Comparison of ENCODE assay signal across 16 cellular contexts in the genomic region with DNA sequence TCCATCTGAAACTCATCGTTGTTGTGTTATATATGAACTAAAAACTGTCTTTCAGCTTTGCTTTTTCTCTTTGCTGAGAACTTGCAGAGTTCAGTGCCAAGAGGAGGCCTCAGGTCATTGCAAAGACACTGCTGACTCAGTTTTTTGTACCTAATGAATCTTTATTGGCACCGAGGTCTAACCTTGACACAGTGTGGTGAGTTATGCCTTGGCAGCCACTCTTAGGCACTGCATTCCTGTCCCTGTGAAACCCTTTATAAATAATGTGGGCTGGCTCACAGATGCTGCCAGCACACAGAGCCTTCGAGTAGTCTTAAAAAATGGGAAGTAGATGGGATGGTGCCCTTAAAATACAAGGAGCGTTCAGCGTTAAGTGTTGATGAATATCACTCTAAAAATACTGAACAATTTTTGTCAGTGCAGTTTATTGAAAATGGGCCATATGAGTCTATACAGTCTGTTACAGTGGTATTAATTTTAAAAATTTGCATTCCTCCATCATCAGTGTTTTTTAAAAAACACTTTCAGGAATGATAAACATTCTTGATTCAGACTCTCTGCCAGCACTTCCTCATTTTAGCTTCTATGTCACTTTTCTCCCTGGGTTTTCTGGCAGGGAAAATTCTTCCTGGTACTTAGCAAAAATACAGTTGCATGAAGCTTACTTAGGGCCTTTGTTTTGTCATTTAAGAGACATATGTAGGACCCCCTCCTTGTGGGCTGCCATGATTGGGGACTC.
A peak's percentile ranks its signal among the peaks of the same experiment; 100 is the strongest.
DNase-seq lines count a peak whose midpoint lies in the region; ATAC-seq and TF ChIP-seq lines count a peak whose summit lies in the region.
"Had no signal": no experiment of that assay in that cellular context is flagged by ENCODE, and none has a peak within 500 bp of the region (broad histone marks: within the 10 kb centered on the region; RNA-seq: fewer than 3 reads in every experiment).

No MANE protein-coding gene starts in this region.

- no peaks in the 10 kb centered on the region for H3K27me3 ChIP-seq in esophagus (ENCODE audit: control insufficient read depth in 1 of 2, insufficient read depth in 2 of 2, low read length in 2 of 2)
- H3K27me3 ChIP-seq in lower lobe of right lung (ENCODE audit: low read depth) = no peaks in the 10 kb centered on the region
- H3K27me3 ChIP-seq: upper lobe of left lung had no signal

- H3K4me3 ChIP-seq in LNCaP clone FGC (ENCODE audit: low read depth, low read length) = no peak overlapping the region
- H3K4me3 ChIP-seq in esophagus (ENCODE audit: low read depth in 1 of 2, low read length in 2 of 2) = no peak overlapping the region
- H3K4me3 ChIP-seq in lower lobe of right lung = no peak overlapping the region
- H3K4me3 ChIP-seq: SK-N-MC, upper lobe of left lung had no signal

- TF ChIP-seq CTCF in LNCaP clone FGC (IDR thresholded peaks at IDR 0.05; ENCODE audit: control insufficient read depth, extremely low read depth, insufficient read depth) (no peak), lower lobe of right lung (IDR thresholded peaks at IDR 0.05) (no peak)

- ATAC-seq in lower lobe of right lung (peak; percentile 63 to 77), GM19351 (IDR thresholded peaks at IDR 0.05; ENCODE audit: unreplicated experiment) (no peak), HG03196 (IDR thresholded peaks at IDR 0.05; ENCODE audit: unreplicated experiment) (no peak)

- no peaks in the 10 kb centered on the region for H3K36me3 ChIP-seq in esophagus (ENCODE audit: control insufficient read depth in 2 of 2, insufficient read depth in 2 of 2, low read length in 1 of 2)
- no peaks in the 10 kb centered on the region for H3K36me3 ChIP-seq in lower lobe of right lung
- H3K36me3 ChIP-seq: upper lobe of left lung had no signal

- H3K9me3 ChIP-seq in esophagus (ENCODE audit: control insufficient read depth in 2 of 2, insufficient read depth in 1 of 2, low read depth in 1 of 2, low read length in 1 of 2) (no peaks in the 10 kb centered on the region), lower lobe of right lung (no peaks in the 10 kb centered on the region)
- H3K9me3 ChIP-seq: upper lobe of left lung had no signal

- peaks cover 5 to 6% of the 10 kb centered on the region in 2 donors for H3K4me1 ChIP-seq in esophagus (ENCODE audit: control insufficient read depth in 2 of 2, insufficient read depth in 2 of 2, low read length in 1 of 2)
- H3K4me1 ChIP-seq in lower lobe of right lung = peaks cover 11% of the 10 kb centered on the region

- intact Hi-C loops in lower lobe of right lung (cut with DNase I) = no loop called here

- peak; percentile 77 for DNase-seq in A172 (ENCODE audit: low spot score)
- DNase-seq in LNCaP clone FGC (ENCODE audit: low read depth) = peak; percentile 93
- DNase-seq in lower lobe of right lung = no peak
- DNase-seq in NCI-H2227 treated with DMSO at 0.1 percent for 48 hours (lab: John Stamatoyannopoulos, UW) = no peak
- no peak for DNase-seq in activated CD4-positive, alpha-beta T cell treated with anti-CD3 and anti-CD28 coated beads for 4 hours
- DNase-seq: activated CD4-positive, alpha-beta T cell treated with anti-CD3 and anti-CD28 coated beads, Interleukin-2, amount 50 U/mL, for 4 hours; activated naive CD8-positive, alpha-beta T cell treated with anti-CD3 and anti-CD28 coated beads, Interleukin-2, amount 10 ng/mL, durations not matched to agents 7 days and 5 days; activated T-cell treated with anti-CD3 and anti-CD28 coated beads, Interleukin-2, amount 50 U/mL, for 48 hours; H7; NCI-H1105; stimulated activated CD4-positive, alpha-beta T cell treated with anti-CD3 and anti-CD28 coated beads, Interleukin-4, amount 100 ng/mL, for 24 hours; upper lobe of left lung had no signal

- H3K27ac ChIP-seq in esophagus (ENCODE audit: low read depth in 2 of 2, low read length in 1 of 2) (peak overlapping the region; percentile 13 to 66), lower lobe of right lung (no peak overlapping the region)
- H3K27ac ChIP-seq: SK-N-MC, upper lobe of left lung had no signal

- WGBS in esophagus, 2 donors = 25 to 35% methylated on average over 5 of the region's 5 CpGs

Comparison
In these comparisons a context has a peak if more than half of its experiments do, and no peak if none do; other contexts are left out.
1. DNase-seq: peak in A172 (single experiment) and LNCaP clone FGC (single experiment); none in lower lobe of right lung (single experiment), NCI-H2227 treated with DMSO at 0.1 percent for 48 hours (single experiment) and activated CD4-positive, alpha-beta T cell treated with anti-CD3 and anti-CD28 coated beads for 4 hours (0 of 2).
2. ATAC-seq: peak in lower lobe of right lung (2 of 2); none in GM19351 (single experiment) and HG03196 (single experiment).